In the genomic region with DNA sequence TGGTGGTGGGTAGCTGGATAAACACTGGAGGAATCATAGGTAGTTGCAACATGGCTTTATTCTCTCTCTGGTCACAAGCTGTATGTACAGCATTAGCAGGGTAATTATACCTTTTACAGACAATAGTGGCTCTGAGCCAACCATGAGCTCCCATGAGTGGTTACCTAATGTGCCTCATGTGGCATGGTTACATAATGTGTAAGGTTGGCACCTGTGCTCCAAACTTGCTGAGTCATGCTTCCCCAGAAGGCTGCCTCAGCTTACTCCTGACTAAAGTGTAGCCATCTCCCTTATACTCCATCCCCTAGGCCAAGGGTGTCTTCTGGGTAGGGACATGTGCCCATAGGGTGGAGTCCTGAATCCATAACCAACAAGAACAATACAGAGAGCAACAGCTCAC, we compare ENCODE assay signal across 22 cellular contexts.
DNase-seq lines count a peak whose midpoint lies in the region; ATAC-seq, FAIRE-seq and TF ChIP-seq lines count a peak whose summit lies in the region.
"Had no signal": no experiment of that assay in that cellular context is flagged by ENCODE, and none has a peak within 500 bp of the region (broad histone marks: within the 10 kb centered on the region; RNA-seq: fewer than 3 reads in every experiment).

No MANE protein-coding gene starts in this region.

- BruUV-seq in K562 (replicated peaks; lab: Mats Ljungman, UMichigan), result no TSS peak

- no peak overlapping the region for H3K4me3 ChIP-seq in K562
- H3K4me3 ChIP-seq: prostate gland, thoracic aorta had no signal

- H3K4me1 ChIP-seq in K562 (replicated peaks in 1 of 2; ENCODE audit: control insufficient read depth in 2 of 2, insufficient read depth in 2 of 2, low read length in 2 of 2), result no peaks in the 10 kb centered on the region
- H3K4me1 ChIP-seq: prostate gland had no signal

- no peak overlapping the region for H3K4me2 ChIP-seq in K562 (ENCODE audit: insufficient read depth, low read length)

- peaks cover 2% of the 10 kb centered on the region for H3K9me3 ChIP-seq in K562 (replicated peaks; ENCODE audit: control insufficient read depth, insufficient read depth, low read depth, low read length)
- H3K9me3 ChIP-seq: prostate gland had no signal

- peak; percentile 49 for DNase-seq in DMS 273 (lab: John Stamatoyannopoulos, UW; ENCODE audit: unreplicated experiment)
- no peak for DNase-seq in DMS 273 treated with DMSO at 0.1 percent for 48 hours (lab: John Stamatoyannopoulos, UW)
- DNase-seq in NCI-H1105 treated with DMSO at 0.1 percent for 48 hours (lab: John Stamatoyannopoulos, UW), result peak; percentile 36
- no peak for DNase-seq in K562 (ENCODE audit: extremely low read depth in 1 of 4, low spot score in 3 of 4)
- peak; percentile 31 to 42 for DNase-seq in lung microvascular endothelial cell (ENCODE audit: low read depth in 2 of 2)
- DNase-seq in activated CD4-positive, CD25-positive, alpha-beta regulatory T cell (lab: John Stamatoyannopoulos, UW), result no peak
- no peak for DNase-seq in hippocampal formation (lab: John Stamatoyannopoulos, UW)
- DNase-seq: activated naive CD4-positive, alpha-beta T cell treated with anti-CD3 and anti-CD28 coated beads for 36 hours; activated T-cell treated with anti-CD3 and anti-CD28 coated beads for 4 hours; anterior cingulate cortex; endodermal cell; foreskin fibroblast; kidney glomerular epithelial cell; NCI-H446; SHP77 treated with DMSO at 0.1 percent for 48 hours; T-cell had no signal

- intact Hi-C loops in K562 (cut with micrococcal nuclease), result no loop called here

- H3K9me1 ChIP-seq in K562 (ENCODE audit: control insufficient read depth, insufficient read depth, low read length), result no peaks in the 10 kb centered on the region

- in situ Hi-C loops in K562 (cut with MboI), result no loop called here

- H3K27me3 ChIP-seq in K562 (ENCODE audit: control insufficient read depth in 2 of 2, insufficient read depth in 2 of 2, low read length in 2 of 2), result no peaks in the 10 kb centered on the region

- TF ChIP-seq EP300 in K562 (IDR thresholded peaks at IDR 0.05; ENCODE audit: low read length), result no peak

- no peak overlapping the region for H3K27ac ChIP-seq in K562 (ENCODE audit: extremely low read depth, low read depth, low read length)
- H3K27ac ChIP-seq: 22Rv1, prostate gland, thoracic aorta had no signal

- H3K79me2 ChIP-seq in K562 (ENCODE audit: control insufficient read depth, insufficient read depth, low read length), result no peaks in the 10 kb centered on the region

- TF ChIP-seq RAD21 in K562 (CRISPR knock-in tag; conservative IDR thresholded peaks at IDR 0.05 in 1 of 2, IDR thresholded peaks at IDR 0.05 in 1 of 2), result no peak

- POLR2A ChIA-PET in K562 (lab: Yijun Ruan, JAX), result no interaction called here

- ATAC-seq in K562, result no peak
- ATAC-seq in HG02798 (IDR thresholded peaks at IDR 0.05; ENCODE audit: poor library complexity, unreplicated experiment), result no peak
- ATAC-seq: T-cell had no signal

- no peak for TF ChIP-seq POLR2A in K562 (conservative IDR thresholded peaks at IDR 0.05)

- H2AFZ ChIP-seq in K562 (ENCODE audit: low read depth, low read length), result no peak overlapping the region

- no peaks in the 10 kb centered on the region for H3K36me3 ChIP-seq in K562 (ENCODE audit: control insufficient read depth, insufficient read depth, low read length)
- H3K36me3 ChIP-seq: prostate gland, thoracic aorta had no signal

- no peak for FAIRE-seq in K562 (lab: Jason Lieb, UNC)
- FAIRE-seq: GM18507, H54 had no signal

- CTCF ChIA-PET in K562 (lab: Yijun Ruan, JAX; ENCODE audit: low intra/inter-chr PET ratio), result no interaction called here

- no peaks in the 10 kb centered on the region for H4K20me1 ChIP-seq in K562 (replicated peaks; ENCODE audit: control insufficient read depth, insufficient read depth, low read length)

- TF ChIP-seq CTCF in K562 (IDR thresholded peaks at IDR 0.05 in 2 of 3, conservative IDR thresholded peaks at IDR 0.05 in 1 of 3; ENCODE audit: insufficient read depth in 2 of 3, low read depth in 1 of 3, low read length in 3 of 3), result no peak

- H3K9ac ChIP-seq in K562 (ENCODE audit: insufficient read depth in 1 of 2, low read depth in 2 of 2, low read length in 2 of 2), result no peak overlapping the region

TF ChIP-seq in K562, 482 proteins besides CTCF, POLR2A, EP300 and RAD21:
- TF ChIP-seq NFIX (CRISPR knock-in tag; IDR thresholded peaks at IDR 0.05; ENCODE audit: low read depth) (no peak), FOXM1 (IDR thresholded peaks at IDR 0.05; ENCODE audit: low read depth) (no peak), FOXM1 (CRISPR knock-in tag; IDR thresholded peaks at IDR 0.05; ENCODE audit: low read depth) (no peak), RHOXF2B (CRISPR knock-in tag; conservative IDR thresholded peaks at IDR 0.05) (no peak), MAFG (tag; conservative IDR thresholded peaks at IDR 0.05) (peak; percentile 33; the same call in 1 of the 2 replicates), NFE2 (IDR thresholded peaks at IDR 0.05; ENCODE audit: low read depth) (0 out of 2 replicates have a peak, but pooled peaks have one; percentile 31), ZNF316 (IDR thresholded peaks at IDR 0.05) (0 out of 2 replicates have a peak, but pooled peaks have one; percentile 17), ZEB2 (IDR thresholded peaks at IDR 0.05) (no peak), MAFF (IDR thresholded peaks at IDR 0.05; ENCODE audit: low read length) (peak; percentile 35; the same call in 1 of the 2 replicates)

Comparison
In these comparisons a context has a peak if more than half of its experiments do, and no peak if none do; other contexts are left out.
1. DNase-seq: peak in DMS 273 (single experiment), NCI-H1105 treated with DMSO at 0.1 percent for 48 hours (single experiment) and lung microvascular endothelial cell (2 of 2); none in DMS 273 treated with DMSO at 0.1 percent for 48 hours (single experiment), K562 (0 of 4), activated CD4-positive, CD25-positive, alpha-beta regulatory T cell (0 of 4) and hippocampal formation (0 of 2).